15 cellular contexts compared by ENCODE assay signal in genomic region chr14:61498303-61498702, GRCh38.
DNase-seq lines count a peak whose midpoint lies in the region; ATAC-seq and TF ChIP-seq lines count a peak whose summit lies in the region.
"Had no signal": no experiment of that assay in that cellular context is flagged by ENCODE, and none has a peak within 500 bp of the region (broad histone marks: within the 10 kb centered on the region; RNA-seq: fewer than 3 reads in every experiment).

No MANE protein-coding gene starts in this region.

- no peaks in the 10 kb centered on the region for H3K9me3 Mint-ChIP-seq in CD4-positive, alpha-beta T cell

- no peak overlapping the region for H3K27ac Mint-ChIP-seq in CD4-positive, alpha-beta T cell

- H3K36me3 Mint-ChIP-seq in CD4-positive, alpha-beta T cell (ENCODE audit: low read depth), result peaks cover 31% of the 10 kb centered on the region

- no peaks in the 10 kb centered on the region for H3K27me3 ChIP-seq in CD4-positive, alpha-beta T cell (ENCODE audit: control insufficient read depth, insufficient read depth, low read length)
- H3K27me3 ChIP-seq in HUES48 (ENCODE audit: control insufficient read depth, insufficient read depth, low read length), result no peaks in the 10 kb centered on the region
- H3K27me3 ChIP-seq in neutrophil, result no peaks in the 10 kb centered on the region

- POLR2A ChIA-PET in CD4-positive, alpha-beta T cell (lab: Charles Lee), result interaction anchor here (0.8 kb wide), 1 partner anchor 19 kb away, joined by 5 read pairs; no protein-coding TSS in a partner anchor

- no peak overlapping the region for H3K4me3 Mint-ChIP-seq in CD4-positive, alpha-beta T cell

- no peak for DNase-seq in CD4-positive, alpha-beta T cell
- peak; percentile 65 for DNase-seq in dermis blood vessel endothelial cell
- no peak for DNase-seq in effector CD8-positive, alpha-beta T cell (lab: John Stamatoyannopoulos, UW)
- DNase-seq in NCI-H526 (lab: John Stamatoyannopoulos, UW), result no peak
- DNase-seq in GM19240 (ENCODE audit: insufficient read length, low spot score), result no peak
- DNase-seq: activated T-cell treated with anti-CD3 and anti-CD28 coated beads, Interleukin-2, amount 50 U/mL, for 48 hours; DMS 273 treated with DMSO at 0.1 percent for 48 hours; head of caudate nucleus; Karpas-422; midbrain; NCI-H345 had no signal

- no peaks in the 10 kb centered on the region for H3K27me3 Mint-ChIP-seq in CD4-positive, alpha-beta T cell

- H3K4me1 ChIP-seq in HUES48 (ENCODE audit: control insufficient read depth, insufficient read depth, low read length), result peaks cover 45% of the 10 kb centered on the region
- peaks cover 41 to 52% of the 10 kb centered on the region in 2 experiments for H3K4me1 ChIP-seq in neutrophil (ENCODE audit: control insufficient read depth in 1 of 2, insufficient read depth in 1 of 2, low read depth in 1 of 2, low read length in 1 of 2)

- intact Hi-C loops in CD4-positive, alpha-beta T cell (cut with DNase I, micrococcal nuclease), result no loop called here

- H3K9ac ChIP-seq in HUES48 (ENCODE audit: low read depth, low read length), result no peak overlapping the region

- H3K36me3 ChIP-seq in HUES48 (ENCODE audit: control insufficient read depth, insufficient read depth, low read length) (no peaks in the 10 kb centered on the region), neutrophil (no peaks in the 10 kb centered on the region)

- H3K4me1 Mint-ChIP-seq in CD4-positive, alpha-beta T cell (ENCODE audit: low read depth), result peaks cover 50% of the 10 kb centered on the region

- H3K27ac ChIP-seq in CD4-positive, alpha-beta T cell (ENCODE audit: low read depth, low read length), result peak overlapping the region; percentile 25
- H3K27ac ChIP-seq in HUES48 (ENCODE audit: low read depth, low read length) (peak overlapping the region; percentile 31), neutrophil (peak overlapping the region; percentile 83)

- no peak overlapping the region for H3K4me3 ChIP-seq in HUES48 (ENCODE audit: low read depth, low read length)
- H3K4me3 ChIP-seq in neutrophil (ENCODE audit: low read depth in 1 of 2, low read length in 1 of 2), result no peak overlapping the region
- H3K4me3 ChIP-seq: skin epidermis had no signal

- CTCF ChIA-PET in CD4-positive, alpha-beta T cell (lab: Charles Lee), result interaction anchor here (0.9 kb wide), 1 partner anchor 19 kb away, joined by 3 read pairs; no protein-coding TSS in a partner anchor

- no peak for ATAC-seq in CD4-positive, alpha-beta T cell (ENCODE audit: poor library complexity)
- ATAC-seq in GM18858 (IDR thresholded peaks at IDR 0.05; ENCODE audit: unreplicated experiment), result no peak

- no peaks in the 10 kb centered on the region for H3K9me3 ChIP-seq in CD4-positive, alpha-beta T cell (ENCODE audit: control insufficient read depth, low read length)
- H3K9me3 ChIP-seq in HUES48 (ENCODE audit: control insufficient read depth, insufficient read depth, low read length), result no peaks in the 10 kb centered on the region
- no peaks in the 10 kb centered on the region for H3K9me3 ChIP-seq in neutrophil

- no peak for TF ChIP-seq CTCF in CD4-positive, alpha-beta T cell (IDR thresholded peaks at IDR 0.05)
- no peak for TF ChIP-seq CTCF in neutrophil (IDR thresholded peaks at IDR 0.05)

Comparison
In these comparisons a context has a peak if more than half of its experiments do, and no peak if none do; other contexts are left out.
1. H3K27ac ChIP-seq: peak in every context shown above with its lines; median percentile 83 in neutrophil; 31 in HUES48; 25 in CD4-positive, alpha-beta T cell.